In the genomic region with DNA sequence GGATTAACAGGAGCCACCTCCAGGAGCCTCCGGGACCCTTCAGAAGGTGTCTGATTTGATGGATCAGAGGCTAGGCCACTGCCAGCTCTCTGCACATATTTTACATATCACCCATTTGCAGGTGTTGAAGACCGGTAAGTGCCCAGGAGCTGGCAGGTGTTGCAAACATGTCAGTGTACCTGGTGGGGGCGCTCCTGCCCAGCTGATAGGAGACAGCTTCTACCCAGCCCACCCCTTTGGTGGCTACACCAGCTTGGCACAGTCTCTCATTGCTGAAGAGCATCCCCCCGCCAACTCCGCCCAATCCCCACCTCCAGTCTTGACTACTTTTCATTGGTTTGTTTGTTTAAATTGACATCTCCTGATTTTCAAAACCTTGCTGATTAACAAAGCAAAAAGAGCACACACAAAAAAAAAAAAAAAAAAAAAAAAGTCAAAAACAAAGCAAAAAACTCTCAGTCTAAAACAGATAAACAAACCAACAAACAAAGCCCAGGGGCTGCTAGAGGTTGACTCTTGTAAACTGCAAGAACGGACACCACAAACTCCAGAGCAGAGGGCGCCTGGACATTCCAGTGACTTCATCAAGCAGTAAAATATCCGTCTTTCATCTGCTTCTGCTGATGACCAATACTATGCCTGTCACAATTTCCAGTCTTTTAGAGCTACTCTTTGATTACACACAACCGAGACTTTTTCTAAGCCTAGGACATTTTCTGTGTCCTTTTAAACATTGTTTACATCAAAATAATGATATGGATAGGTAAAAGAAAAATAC, we compare ENCODE assay signal across 8 cellular contexts.
DNase-seq lines count a peak whose midpoint lies in the region; ATAC-seq and TF ChIP-seq lines count a peak whose summit lies in the region.

No MANE protein-coding gene starts in this region.

- DNase-seq in G401 (ENCODE audit: low spot score) (peak; percentile 12), KBM-7 (peak; percentile 12), body of pancreas (peak; percentile 16 to 55 (median 32)), esophagus squamous epithelium (lab: John Stamatoyannopoulos, UW) (no peak), NCI-H510A (lab: John Stamatoyannopoulos, UW) (no peak)
- no peak for DNase-seq in activated T-cell treated with anti-CD3 and anti-CD28 coated beads, Interleukin-2, amount 50 U/mL, for 1 hour
- no peak for DNase-seq in T-helper 2 cell treated with Interferon-gamma antibody and Interleukin-4, amounts not matched to agents 5 μg/mL and 100 μg/mL, for 36 hours (ENCODE audit: low spot score)

- H3K9me3 ChIP-seq in body of pancreas, result no peaks in the 10 kb centered on the region
- no peaks in the 10 kb centered on the region for H3K9me3 ChIP-seq in mesodermal cell (ENCODE audit: control insufficient read depth, low read length)
- no peaks in the 10 kb centered on the region for H3K9me3 ChIP-seq in esophagus squamous epithelium

- H3K4me1 Mint-ChIP-seq in T-helper 2 cell treated with Interferon-gamma antibody and Interleukin-4, amounts not matched to agents 5 μg/mL and 100 μg/mL, for 36 hours (ENCODE audit: low read depth), result no peaks in the 10 kb centered on the region

- H3K27ac Mint-ChIP-seq in T-helper 2 cell treated with Interferon-gamma antibody and Interleukin-4, amounts not matched to agents 5 μg/mL and 100 μg/mL, for 36 hours, result no peak overlapping the region

- in situ Hi-C loops in G401 (cut with HindIII; ENCODE audit: low sequenced_read_pairs), result no loop called here
- in situ Hi-C loops in KBM-7 (cut with MboI; ENCODE audit: low pct_unique_long_range_greater_than_20kb, low sequenced_read_pairs), result no loop called here

- TF ChIP-seq POLR2A in body of pancreas (IDR thresholded peaks at IDR 0.05) (no peak), esophagus squamous epithelium (IDR thresholded peaks at IDR 0.05) (no peak)

- H3K27ac ChIP-seq in body of pancreas, result no peak overlapping the region
- H3K27ac ChIP-seq in mesodermal cell (ENCODE audit: low read depth, low read length, severe bottlenecking), result peak overlapping the region; percentile 87
- no peak overlapping the region for H3K27ac ChIP-seq in esophagus squamous epithelium

- 50 to 53% methylated on average over 8 to 9 of the region's 9 CpGs for WGBS in body of pancreas, 2 donors
- WGBS in mesodermal cell (ENCODE audit: insufficient coverage in 2 of 2), 2 experiments, result 49 to 79% methylated on average over 4 to 6 of the region's 9 CpGs
- 53 to 55% methylated on average over 6 to 8 of the region's 9 CpGs for WGBS in esophagus squamous epithelium, 2 donors

- peak in 3 of 7 experiments; percentile 14 to 39 (median 29) for TF ChIP-seq CTCF in body of pancreas (IDR thresholded peaks at IDR 0.05)
- no peak for TF ChIP-seq CTCF in esophagus squamous epithelium (IDR thresholded peaks at IDR 0.05)

- H3K36me3 Mint-ChIP-seq in T-helper 2 cell treated with Interferon-gamma antibody and Interleukin-4, amounts not matched to agents 5 μg/mL and 100 μg/mL, for 36 hours (ENCODE audit: low read depth), result no peaks in the 10 kb centered on the region

- ATAC-seq in body of pancreas, result no peak

- intact Hi-C loops in body of pancreas (cut with DNase I), result no loop called here
- intact Hi-C loops in esophagus squamous epithelium (cut with DNase I), result no loop called here

- no peaks in the 10 kb centered on the region for H3K27me3 ChIP-seq in body of pancreas
- no peaks in the 10 kb centered on the region for H3K27me3 ChIP-seq in esophagus squamous epithelium

- H3K4me1 ChIP-seq in body of pancreas (no peaks in the 10 kb centered on the region), mesodermal cell (ENCODE audit: control insufficient read depth, insufficient read depth, low read length, poor library complexity, severe bottlenecking) (peaks cover 4% of the 10 kb centered on the region), esophagus squamous epithelium (no peaks in the 10 kb centered on the region)

- H3K4me3 ChIP-seq in body of pancreas (no peak overlapping the region), mesodermal cell (ENCODE audit: extremely low read depth, insufficient read depth, low read length, poor library complexity, severe bottlenecking) (no peak overlapping the region), esophagus squamous epithelium (no peak overlapping the region)

- no peak overlapping the region for H3K4me3 Mint-ChIP-seq in T-helper 2 cell treated with Interferon-gamma antibody and Interleukin-4, amounts not matched to agents 5 μg/mL and 100 μg/mL, for 36 hours

- H3K9me3 Mint-ChIP-seq in T-helper 2 cell treated with Interferon-gamma antibody and Interleukin-4, amounts not matched to agents 5 μg/mL and 100 μg/mL, for 36 hours, result peaks cover 6% of the 10 kb centered on the region

- H3K36me3 ChIP-seq in body of pancreas (replicated peaks in 1 of 2; ENCODE audit: insufficient read depth in 1 of 2, low read depth in 2 of 2) (no peaks in the 10 kb centered on the region), mesodermal cell (ENCODE audit: control insufficient read depth, insufficient read depth, low read length) (no peaks in the 10 kb centered on the region), esophagus squamous epithelium (no peaks in the 10 kb centered on the region)

- H3K27me3 Mint-ChIP-seq in T-helper 2 cell treated with Interferon-gamma antibody and Interleukin-4, amounts not matched to agents 5 μg/mL and 100 μg/mL, for 36 hours (ENCODE audit: low read depth), result no peaks in the 10 kb centered on the region

Comparison
In these comparisons a context has a peak if more than half of its experiments do, and no peak if none do; other contexts are left out.
1. DNase-seq: peak in G401 (single experiment), KBM-7 (single experiment) and body of pancreas (4 of 4); none in esophagus squamous epithelium (single experiment), activated T-cell treated with anti-CD3 and anti-CD28 coated beads, Interleukin-2, amount 50 U/mL, for 1 hour (single experiment), T-helper 2 cell treated with Interferon-gamma antibody and Interleukin-4, amounts not matched to agents 5 μg/mL and 100 μg/mL, for 36 hours (single experiment) and NCI-H510A (single experiment).